In genomic region chr4:183249854-183250253, GRCh38 we compare ENCODE assay signal across 8 cellular contexts.
DNase-seq lines count a peak whose midpoint lies in the region; ATAC-seq, FAIRE-seq and TF ChIP-seq lines count a peak whose summit lies in the region.

No MANE protein-coding gene starts in this region.

- H2BK5ac ChIP-seq in mesendoderm (ENCODE audit: low read length), result no peak overlapping the region

- no peaks in the 10 kb centered on the region for H3K27me3 Mint-ChIP-seq in Calu3 (ENCODE audit: unreplicated experiment)

- H3K79me2 ChIP-seq in mesendoderm (ENCODE audit: control insufficient read depth, insufficient read depth, low read length), result no peaks in the 10 kb centered on the region

- no peak overlapping the region for H3K23ac ChIP-seq in mesendoderm (ENCODE audit: low read length)

- H3K4me1 Mint-ChIP-seq in Calu3 (ENCODE audit: low read depth, unreplicated experiment), result peaks cover 28% of the 10 kb centered on the region

- BruUV-seq in Calu3 (replicated peaks; lab: Mats Ljungman, UMichigan), result no TSS peak

- H3K9ac ChIP-seq in mesendoderm (ENCODE audit: low read length), result no peak overlapping the region

- no peak overlapping the region for H2BK120ac ChIP-seq in mesendoderm (ENCODE audit: low read depth, low read length)

- H4K8ac ChIP-seq in mesendoderm (ENCODE audit: low read depth, low read length), result no peak overlapping the region

- H3K36me3 Mint-ChIP-seq in Calu3 (ENCODE audit: insufficient read depth, unreplicated experiment), result no peaks in the 10 kb centered on the region

- ATAC-seq in GM18907 (IDR thresholded peaks at IDR 0.05; ENCODE audit: unreplicated experiment) (peak; percentile 85), HG02623 (IDR thresholded peaks at IDR 0.05; ENCODE audit: unreplicated experiment) (no peak), HG03280 (IDR thresholded peaks at IDR 0.05; ENCODE audit: unreplicated experiment) (no peak)

- DNase-seq in Calu3 (peak; percentile 43), NCI-H2107 treated with DMSO at 0.1 percent for 48 hours (lab: John Stamatoyannopoulos, UW; ENCODE audit: unreplicated experiment) (peak; percentile 46), bronchial epithelial cell (ENCODE audit: low read depth) (peak; percentile 27), mesendoderm (peak; percentile 58), epidermal melanocyte (ENCODE audit: insufficient read length, low spot score) (no peak)

- H3K27ac ChIP-seq in mesendoderm (ENCODE audit: low read depth, low read length), result no peak overlapping the region

- H3K36me3 ChIP-seq in bronchial epithelial cell (ENCODE audit: control insufficient read depth, insufficient read depth, low read length), result peaks cover 5% of the 10 kb centered on the region
- peaks cover 4% of the 10 kb centered on the region for H3K36me3 ChIP-seq in mesendoderm (ENCODE audit: control insufficient read depth, insufficient read depth, low read length)

- H3K79me1 ChIP-seq in mesendoderm (ENCODE audit: low read length), result no peaks in the 10 kb centered on the region

- H4K5ac ChIP-seq in mesendoderm (ENCODE audit: low read length), result no peak overlapping the region

- CTCF ChIA-PET in Calu3 (lab: Charles Lee), result interaction anchor here (0.6 to 2.9 kb wide), 5 partner anchors 74 to 311 kb away, joined by 3 to 37 read pairs (median 3); partner anchors contain the start of gene WWC2

- no peak overlapping the region for H2BK15ac ChIP-seq in mesendoderm (replicated peaks; ENCODE audit: low read depth)

- TF ChIP-seq CTCF in Calu3 (IDR thresholded peaks at IDR 0.05; ENCODE audit: unreplicated experiment) (no peak), bronchial epithelial cell (IDR thresholded peaks at IDR 0.05; ENCODE audit: insufficient read depth, low read length, severe bottlenecking) (peak; percentile 43)

- no peak overlapping the region for H2AK5ac ChIP-seq in mesendoderm (ENCODE audit: low read length)

- no peak overlapping the region for H3K4me3 Mint-ChIP-seq in Calu3 (ENCODE audit: low read depth, unreplicated experiment)

- no peak for FAIRE-seq in bronchial epithelial cell (lab: Jason Lieb, UNC)

- no peak overlapping the region for H3K4me2 ChIP-seq in mesendoderm (ENCODE audit: low read length)

- no peaks in the 10 kb centered on the region for H3K9me3 Mint-ChIP-seq in Calu3 (ENCODE audit: low read depth, unreplicated experiment)

- no peaks in the 10 kb centered on the region for H3K4me1 ChIP-seq in mesendoderm (ENCODE audit: control insufficient read depth, low read depth, low read length)

- H3K4me3 ChIP-seq in bronchial epithelial cell (ENCODE audit: low read depth, low read length) (no peak overlapping the region), mesendoderm (ENCODE audit: low read length) (no peak overlapping the region)

- H3K18ac ChIP-seq in mesendoderm (ENCODE audit: low read length), result no peak overlapping the region

- H3K27ac Mint-ChIP-seq in Calu3 (ENCODE audit: unreplicated experiment), result no peak overlapping the region

- intact Hi-C loops in Calu3 (cut with micrococcal nuclease; ENCODE audit: unreplicated experiment), result loop anchor here (1.0 kb wide), 1 partner anchor 177 kb away; no protein-coding TSS in a partner anchor

- H3K27me3 ChIP-seq in bronchial epithelial cell (ENCODE audit: control insufficient read depth, insufficient read depth, low read length) (no peaks in the 10 kb centered on the region), mesendoderm (ENCODE audit: insufficient read depth, low read length, poor library complexity) (no peaks in the 10 kb centered on the region)

- H3K56ac ChIP-seq in mesendoderm (ENCODE audit: low read length), result no peak overlapping the region

- no peak overlapping the region for H3K4ac ChIP-seq in mesendoderm (ENCODE audit: low read depth, low read length)

- WGBS in mesendoderm (ENCODE audit: extremely low coverage, insufficient coverage, low lambda C conversion rate), result no CpG with 5 or more reads among the region's 2 CpGs
